ENCODE assay signal across 9 cellular contexts in genomic region chr12:47775100-47775911, GRCh38. TPM values are rescaled to one million over a fixed set of nuclear protein-coding genes. Genes with fewer than 3 reads are reported as not detected.
DNase-seq lines count a peak whose midpoint lies in the region; ATAC-seq, FAIRE-seq and TF ChIP-seq lines count a peak whose summit lies in the region.
"Had no signal": no experiment of that assay in that cellular context is flagged by ENCODE, and none has a peak within 500 bp of the region (broad histone marks: within the 10 kb centered on the region; RNA-seq: fewer than 3 reads in every experiment).

No MANE protein-coding gene starts in this region.

- no peak overlapping the region for H3K23ac ChIP-seq in H1 (ENCODE audit: insufficient read length)

- CTCF ChIA-PET in Caco-2 (lab: Charles Lee) (interaction anchor here (0.5 to 12.0 kb wide), 5 partner anchors 9 to 1077 kb away, joined by 3 to 171 read pairs (median 4); partner anchors contain the start of gene DDX23), H1 (lab: Charles Lee; ENCODE audit: partially characterized antibody) (interaction anchor here (1.5 to 58.8 kb wide), 6 partner anchors 7 to 81 kb away, joined by 3 to 2442 read pairs (median 240); partner anchors contain the start of genes ENDOU, RAPGEF3 and RPAP3)

- WGBS in H1 (ENCODE audit: extremely low coverage in 1 of 2, insufficient coverage in 1 of 2, insufficient read length in 1 of 2, insufficient replicate concordance in 2 of 2, low coverage in 1 of 2, low lambda C conversion rate in 2 of 2, missing lambda C conversion rate in 1 of 2), 2 experiments, result 82% methylated on average over 10 of the region's 10 CpGs; no CpG with 5 or more reads in 1 of the 2 experiments

- no peak overlapping the region for H3K56ac ChIP-seq in H1 (replicated peaks; ENCODE audit: insufficient read length, low read depth, low read length)

- POLR2A ChIA-PET in Caco-2 (lab: Charles Lee) (interaction anchor here (0.5 kb wide), 1 partner anchor 45 kb away, joined by 5 read pairs; no protein-coding TSS in a partner anchor), H1 (lab: Charles Lee; ENCODE audit: partially characterized antibody) (interaction anchor here (1.2 to 10.5 kb wide), 6 partner anchors 8 to 33 kb away, joined by 3 to 79 read pairs (median 13); partner anchors contain the start of gene RAPGEF3)

- H3K9ac ChIP-seq in H1 (replicated peaks in 1 of 4; ENCODE audit: extremely low read depth in 1 of 4, low read depth in 3 of 4, low read length in 3 of 4), result no peak overlapping the region

- peaks cover 4% of the 10 kb centered on the region; the same call in 1 of the 2 replicates for H3K23me2 ChIP-seq in H1 (ENCODE audit: low read depth, low read length)

- H3K4me1 Mint-ChIP-seq in Caco-2 (ENCODE audit: low read depth, unreplicated experiment) (peaks cover 25% of the 10 kb centered on the region), osteocyte (ENCODE audit: unreplicated experiment) (peaks cover 38% of the 10 kb centered on the region)

- no peaks in the 10 kb centered on the region for H3K79me1 ChIP-seq in H1 (ENCODE audit: low read depth, low read length)

- no peaks in the 10 kb centered on the region for H3K79me2 ChIP-seq in H1 (ENCODE audit: control insufficient read depth in 1 of 2, insufficient read depth in 2 of 2, low read length in 2 of 2)

- H3K36me3 Mint-ChIP-seq in Caco-2 (ENCODE audit: insufficient read depth, unreplicated experiment) (peaks cover 33% of the 10 kb centered on the region), osteocyte (ENCODE audit: unreplicated experiment) (no peaks in the 10 kb centered on the region)

- peak overlapping the region; percentile 6 for H4K91ac ChIP-seq in H1 (replicated peaks; ENCODE audit: insufficient read length, low read length)

- H3K4me1 ChIP-seq in Caco-2 (peaks cover 16% of the 10 kb centered on the region), H1 (replicated peaks in 1 of 4; ENCODE audit: control insufficient read depth in 3 of 4, insufficient read depth in 4 of 4, low read length in 3 of 4) (peaks cover 0 to 25% (median 16%) of the 10 kb centered on the region in 4 experiments; a peak in 6 of 7 replicates)

- intact Hi-C loops in Caco-2 (cut with micrococcal nuclease; ENCODE audit: unreplicated experiment), result no loop called here

- H2BK20ac ChIP-seq in H1 (ENCODE audit: low read length), result no peak overlapping the region

- H4K20me1 ChIP-seq in H1 (replicated peaks in 1 of 2; ENCODE audit: control insufficient read depth in 1 of 2, insufficient read depth in 2 of 2, low read length in 2 of 2), result peaks cover 0 to 6% of the 10 kb centered on the region in 2 experiments

- ATAC-seq in HG02970 (IDR thresholded peaks at IDR 0.05; ENCODE audit: low FRiP score, unreplicated experiment) (no peak), HG03571 (IDR thresholded peaks at IDR 0.05; ENCODE audit: unreplicated experiment) (no peak)
- ATAC-seq: mucosa of descending colon had no signal

- TF ChIP-seq CTCF in Caco-2 (IDR thresholded peaks at IDR 0.05; ENCODE audit: insufficient read depth in 1 of 2, low read depth in 1 of 2, low read length in 1 of 2, severe bottlenecking in 1 of 2, unreplicated experiment in 1 of 2) (no peak), H1 (IDR thresholded peaks at IDR 0.05; ENCODE audit: control extremely low read depth in 1 of 3, insufficient read depth in 1 of 3, low read depth in 1 of 3, low read length in 3 of 3) (no peak), osteocyte (IDR thresholded peaks at IDR 0.05) (no peak)

- no peak overlapping the region; the same call in 1 of the 2 replicates for H2BK5ac ChIP-seq in H1 (ENCODE audit: low read depth, low read length)

- H2BK15ac ChIP-seq in H1 (ENCODE audit: low read length), result no peak overlapping the region

- TF ChIP-seq EP300 in H1 (IDR thresholded peaks at IDR 0.05; ENCODE audit: borderline replicate concordance in 1 of 2, low read depth in 2 of 2, low read length in 2 of 2), result no peak

- H2BK120ac ChIP-seq in H1 (replicated peaks; ENCODE audit: low read depth, low read length), result no peak overlapping the region

- no peaks in the 10 kb centered on the region for H3K27me3 ChIP-seq in Caco-2 (replicated peaks; ENCODE audit: control insufficient read depth, insufficient read depth, low read length)
- peaks cover 0 to 21% (median 11%) of the 10 kb centered on the region in 4 experiments; a peak in 4 of 7 replicates for H3K27me3 ChIP-seq in H1 (replicated peaks in 1 of 4; ENCODE audit: control insufficient read depth in 3 of 4, extremely low read depth in 1 of 4, insufficient read depth in 3 of 4, low read length in 3 of 4)

- no peak overlapping the region for H3K4ac ChIP-seq in H1 (replicated peaks; ENCODE audit: insufficient read length, low read depth, low read length)

- no peak for FAIRE-seq in H1 (lab: Jason Lieb, UNC)

- no peaks in the 10 kb centered on the region for H3K27me3 Mint-ChIP-seq in Caco-2 (ENCODE audit: insufficient read depth, unreplicated experiment)
- H3K27me3 Mint-ChIP-seq in osteocyte (ENCODE audit: unreplicated experiment), result no peaks in the 10 kb centered on the region

- H3K14ac ChIP-seq in H1 (ENCODE audit: insufficient read length), result no peak overlapping the region

- H2AFZ ChIP-seq in H1 (ENCODE audit: low read length), result no peak overlapping the region

- no peaks in the 10 kb centered on the region for H3K9me3 ChIP-seq in Caco-2
- no peaks in the 10 kb centered on the region for H3K9me3 ChIP-seq in H1 (ENCODE audit: insufficient read depth in 2 of 2, low read depth in 1 of 2, low read length in 1 of 2)
- H3K9me3 ChIP-seq: mucosa of descending colon had no signal

- H4K8ac ChIP-seq in H1 (ENCODE audit: extremely low read depth, insufficient read depth, low read length), result no peak overlapping the region

- H3K36me3 ChIP-seq in Caco-2 (ENCODE audit: control insufficient read depth, insufficient read depth, low read length) (no peaks in the 10 kb centered on the region), H1 (ENCODE audit: control insufficient read depth in 2 of 4, insufficient read depth in 4 of 4, low read length in 3 of 4) (no peaks in the 10 kb centered on the region)

- DNase-seq in Caco-2, result no peak
- peak; percentile 65 to 85 for DNase-seq in NOMO-1 (lab: John Stamatoyannopoulos, UW; ENCODE audit: unreplicated experiment in 2 of 2)
- no peak for DNase-seq in H1 (ENCODE audit: low read depth in 1 of 2, low spot score in 2 of 2)
- DNase-seq in osteocyte (ENCODE audit: extremely low spot score, unreplicated experiment), result no peak
- no peak for DNase-seq in HK-2 (ENCODE audit: unreplicated experiment)
- DNase-seq in NCI-H2196 treated with DMSO at 0.1 percent for 48 hours (lab: John Stamatoyannopoulos, UW; ENCODE audit: unreplicated experiment), result no peak

- no peak for TF ChIP-seq POLR2A in H1 (IDR thresholded peaks at IDR 0.05; ENCODE audit: control extremely low read depth in 1 of 2, low read depth in 2 of 2, low read length in 2 of 2)

- peak overlapping the region; percentile 50; the same call in 1 of the 2 replicates for H2BK12ac ChIP-seq in H1 (ENCODE audit: low read depth, low read length)

- H3K27ac Mint-ChIP-seq in Caco-2 (ENCODE audit: unreplicated experiment), result peak overlapping the region; percentile 71
- H3K27ac Mint-ChIP-seq in osteocyte (ENCODE audit: unreplicated experiment), result peak overlapping the region; percentile 31

- H3K4me3 Mint-ChIP-seq in Caco-2 (ENCODE audit: unreplicated experiment), result no peak overlapping the region
- H3K4me3 Mint-ChIP-seq in osteocyte (ENCODE audit: unreplicated experiment), result no peak overlapping the region

- H2AK5ac ChIP-seq in H1 (ENCODE audit: low read depth, low read length), result no peak overlapping the region

- H3K27ac ChIP-seq in H1 (ENCODE audit: low read depth, low read length), result no peak overlapping the region

- TF ChIP-seq RAD21 in H1 (IDR thresholded peaks at IDR 0.05 in 1 of 2, conservative IDR thresholded peaks at IDR 0.05 in 1 of 2; ENCODE audit: low read depth in 2 of 2, low read length in 2 of 2), result no peak

- no peaks in the 10 kb centered on the region for H3K9me3 Mint-ChIP-seq in Caco-2 (ENCODE audit: unreplicated experiment)
- H3K9me3 Mint-ChIP-seq in osteocyte (ENCODE audit: unreplicated experiment), result no peaks in the 10 kb centered on the region

- H3K18ac ChIP-seq in H1 (ENCODE audit: extremely low read depth, low read length), result no peak overlapping the region

- H3K4me3 ChIP-seq in Caco-2 (ENCODE audit: low read depth, low read length), result no peak overlapping the region
- no peak overlapping the region for H3K4me3 ChIP-seq in H1 (ENCODE audit: extremely low read depth in 1 of 4, insufficient read depth in 2 of 4, low read depth in 3 of 4, low read length in 4 of 4)
- H3K4me3 ChIP-seq: mucosa of descending colon had no signal

- no peak overlapping the region for H4K5ac ChIP-seq in H1 (ENCODE audit: insufficient read length, low read depth, low read length)

- BruUV-seq in Caco-2 (replicated peaks; lab: Mats Ljungman, UMichigan), result no TSS peak

- no peak overlapping the region for H3K4me2 ChIP-seq in H1 (ENCODE audit: insufficient read depth in 1 of 2, low read depth in 2 of 2, low read length in 2 of 2)

RNA-seq across cellular contexts. Expression of gene SLC48A1, which starts 2.3 kb away (rescaled TPM):
- total RNA-seq in Caco-2 (2022), result 34.3 and 37.5 TPM in 2 replicates
- total RNA-seq in H1 (2021; fragmentation: NEBNext Ultra II Directional; extraction: Animal tissue kit (Norgen Biotek cat#: 25700)), result 14.0 and 14.1 TPM in 2 replicates
- polyA plus RNA-seq in H1 (2011; rRNA removed), result 9.5 and 12.1 TPM in 2 replicates
- 9.6 TPM for polyA plus RNA-seq in H1 (2011; cell fraction: cytosol; rRNA removed)
- 16.1 TPM for polyA plus RNA-seq in H1 (2011; cell fraction: nucleus; rRNA removed)
- 8.3 to 11.4 TPM (median 10.2 TPM) in 4 replicates for polyA plus RNA-seq in H1 (2012, experiment 1 of 2)
- 8.6 TPM for polyA plus RNA-seq in H1 (2012, experiment 2 of 2)
- polyA plus RNA-seq in H1 (2013, experiment 1 of 2), result 9.4 TPM
- 10.8 TPM for polyA plus RNA-seq in H1 (2013, experiment 2 of 2)
- polyA minus RNA-seq in H1 (2011; rRNA and poly(A)+ RNA removed), result 7.2 and 7.3 TPM in 2 replicates
- polyA minus RNA-seq in H1 (2011; cell fraction: cytosol; rRNA and poly(A)+ RNA removed), result 6.8 TPM
- polyA minus RNA-seq in H1 (2011; cell fraction: nucleus; rRNA and poly(A)+ RNA removed), result 7.3 TPM
- total RNA-seq in osteocyte, result 21.2 and 21.6 TPM in 2 replicates

RNA-seq across cellular contexts. Expression of gene RAPGEF3, which starts 16.6 kb away (rescaled TPM):
- total RNA-seq in Caco-2 (2022) (1.2 and 2.3 TPM in 2 replicates), osteocyte (1.2 and 1.9 TPM in 2 replicates)
- 6.7 and 9.4 TPM in 2 replicates for total RNA-seq in H1 (2021; fragmentation: NEBNext Ultra II Directional; extraction: Animal tissue kit (Norgen Biotek cat#: 25700))
- 5.0 and 5.2 TPM in 2 replicates for polyA plus RNA-seq in H1 (2011; rRNA removed)
- polyA plus RNA-seq in H1 (2011; cell fraction: cytosol; rRNA removed), result 6.0 TPM
- polyA plus RNA-seq in H1 (2011; cell fraction: nucleus; rRNA removed), result 31.6 TPM
- polyA plus RNA-seq in H1 (2012, experiment 1 of 2), result 4.1 to 5.7 TPM (median 5.2 TPM) in 4 replicates
- 3.1 TPM for polyA plus RNA-seq in H1 (2012, experiment 2 of 2)
- 4.2 TPM for polyA plus RNA-seq in H1 (2013, experiment 1 of 2)
- polyA plus RNA-seq in H1 (2013, experiment 2 of 2), result 3.9 TPM
- 5.2 and 8.0 TPM in 2 replicates for polyA minus RNA-seq in H1 (2011; rRNA and poly(A)+ RNA removed)
- 1.8 TPM for polyA minus RNA-seq in H1 (2011; cell fraction: cytosol; rRNA and poly(A)+ RNA removed)
- 16.2 TPM for polyA minus RNA-seq in H1 (2011; cell fraction: nucleus; rRNA and poly(A)+ RNA removed)

RNA-seq across cellular contexts. Expression of gene HDAC7, which starts 44.4 kb away (rescaled TPM):
- total RNA-seq in Caco-2 (2022) (71.2 and 71.9 TPM in 2 replicates), osteocyte (114 and 120 TPM in 2 replicates)
- total RNA-seq in H1 (2021; fragmentation: NEBNext Ultra II Directional; extraction: Animal tissue kit (Norgen Biotek cat#: 25700)), result 82.0 and 84.9 TPM in 2 replicates
- polyA plus RNA-seq in H1 (2011; rRNA removed), result 25.5 and 52.0 TPM in 2 replicates
- polyA plus RNA-seq in H1 (2011; cell fraction: cytosol; rRNA removed), result 27.2 TPM
- 208 TPM for polyA plus RNA-seq in H1 (2011; cell fraction: nucleus; rRNA removed)
- polyA plus RNA-seq in H1 (2012, experiment 1 of 2), result 46.5 to 68.3 TPM (median 65.5 TPM) in 4 replicates
- 57.8 TPM for polyA plus RNA-seq in H1 (2012, experiment 2 of 2)
- 40.9 TPM for polyA plus RNA-seq in H1 (2013, experiment 1 of 2)
- 38.9 TPM for polyA plus RNA-seq in H1 (2013, experiment 2 of 2)
- polyA minus RNA-seq in H1 (2011; rRNA and poly(A)+ RNA removed), result 11.6 and 23.5 TPM in 2 replicates
- polyA minus RNA-seq in H1 (2011; cell fraction: cytosol; rRNA and poly(A)+ RNA removed), result 27.2 TPM
- polyA minus RNA-seq in H1 (2011; cell fraction: nucleus; rRNA and poly(A)+ RNA removed), result 48.1 TPM

RNA-seq across cellular contexts. Expression of gene ENDOU, which starts 50.0 kb away (rescaled TPM):
- 0.43 and 0.53 TPM in 2 replicates for total RNA-seq in Caco-2 (2022)
- not detected in 2 replicates for total RNA-seq in H1 (2021; fragmentation: NEBNext Ultra II Directional; extraction: Animal tissue kit (Norgen Biotek cat#: 25700))
- polyA plus RNA-seq in H1 (2011; rRNA removed), result not detected in 2 replicates
- not detected for polyA plus RNA-seq in H1 (2011; cell fraction: cytosol; rRNA removed)
- not detected for polyA plus RNA-seq in H1 (2011; cell fraction: nucleus; rRNA removed)
- not detected in 4 replicates for polyA plus RNA-seq in H1 (2012, experiment 1 of 2)
- polyA plus RNA-seq in H1 (2012, experiment 2 of 2), result not detected
- polyA plus RNA-seq in H1 (2013, experiment 1 of 2), result not detected
- not detected for polyA plus RNA-seq in H1 (2013, experiment 2 of 2)
- 0.29 TPM in 1 of 2 replicates, not detected in the other for polyA minus RNA-seq in H1 (2011; rRNA and poly(A)+ RNA removed)
- not detected for polyA minus RNA-seq in H1 (2011; cell fraction: cytosol; rRNA and poly(A)+ RNA removed)
- not detected for polyA minus RNA-seq in H1 (2011; cell fraction: nucleus; rRNA and poly(A)+ RNA removed)
- not detected in 2 replicates for total RNA-seq in osteocyte

Comparison
In these comparisons a context has a peak if more than half of its experiments do, and no peak if none do; other contexts are left out.
1. DNase-seq: peak in NOMO-1 (2 of 2); none in Caco-2 (0 of 2), H1 (0 of 2), osteocyte (single experiment), HK-2 (single experiment) and NCI-H2196 treated with DMSO at 0.1 percent for 48 hours (single experiment).